ENCODE assay signal across 9 cellular contexts in genomic region chr3:17588422-17588821, GRCh38.
"Had no signal": no experiment of that assay in that cellular context is flagged by ENCODE, and none has a peak within 500 bp of the region (broad histone marks: within the 10 kb centered on the region; RNA-seq: fewer than 3 reads in every experiment).

No MANE protein-coding gene starts in this region.

- H3K4me2 ChIP-seq: KMS-11 had no signal

- H2AFZ ChIP-seq: GM23248 had no signal

- H3K36me3 ChIP-seq: HAP-1 had no signal

- FAIRE-seq: HTR-8/SVneo had no signal

- DNase-seq: GM23248, GOT3, H7, HFFc6, KBM-7 had no signal

- ATAC-seq: HCT116 had no signal

- H3K9ac ChIP-seq: GM23248, KMS-11 had no signal

- H3K27ac ChIP-seq: GM23248, KMS-11 had no signal

- H3K4me1 ChIP-seq: HAP-1 had no signal

- H3K4me3 ChIP-seq: GM23248, HAP-1 had no signal
